In the genomic region with DNA sequence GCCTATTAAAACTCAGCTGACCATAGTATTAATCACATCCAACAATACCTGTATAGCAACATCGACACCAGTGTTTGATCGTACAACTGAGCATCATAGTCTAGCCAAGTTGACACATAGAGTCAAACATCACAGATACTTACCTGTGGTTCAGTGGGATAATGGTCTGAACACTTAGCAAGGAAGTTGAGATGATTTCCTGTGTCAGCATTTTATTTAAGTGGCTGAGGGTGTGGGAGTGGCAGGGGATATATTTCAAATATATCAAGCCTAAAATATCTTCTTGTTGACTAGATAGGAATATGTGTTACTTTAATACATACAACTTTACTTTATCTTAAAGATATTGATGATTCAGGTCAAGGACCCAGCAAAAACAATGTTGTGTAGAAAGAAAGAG, we compare ENCODE assay signal across 24 cellular contexts.
A peak's percentile ranks its signal among the peaks of the same experiment; 100 is the strongest.
DNase-seq lines count a peak whose midpoint lies in the region; ATAC-seq, FAIRE-seq and TF ChIP-seq lines count a peak whose summit lies in the region.
"Had no signal": no experiment of that assay in that cellular context is flagged by ENCODE, and none has a peak within 500 bp of the region (broad histone marks: within the 10 kb centered on the region; RNA-seq: fewer than 3 reads in every experiment).

No MANE protein-coding gene starts in this region.

- H3K9me3 ChIP-seq in HepG2 (ENCODE audit: low read length) = peaks cover 60% of the 10 kb centered on the region
- H3K9me3 ChIP-seq in right lobe of liver = no peaks in the 10 kb centered on the region
- H3K9me3 ChIP-seq in K562 (replicated peaks; ENCODE audit: control insufficient read depth, insufficient read depth, low read depth, low read length) = no peaks in the 10 kb centered on the region; the same call in 1 of the 2 replicates
- H3K9me3 ChIP-seq: BE2C had no signal

- in situ Hi-C loops in HepG2 (cut with HindIII; ENCODE audit: extremely low pct_ligation_motif_present, low pct_unique_long_range_greater_than_20kb) (no loop called here), K562 (cut with MboI) (no loop called here)

- H3K27ac ChIP-seq in HepG2 (ENCODE audit: extremely low read length, insufficient read depth, low read length) (no peak overlapping the region), right lobe of liver (no peak overlapping the region), K562 (ENCODE audit: extremely low read depth, low read depth, low read length) (no peak overlapping the region)
- H3K27ac ChIP-seq: 22Rv1, BLaER1 had no signal

- WGBS in HepG2 (ENCODE audit: low lambda C conversion rate) = 0% methylated on average over 2 of the region's 2 CpGs
- 71% methylated on average over 2 of the region's 2 CpGs for WGBS in right lobe of liver (ENCODE audit: insufficient coverage, low coverage, low lambda C conversion rate, missing lambda C conversion rate)
- 4% methylated on average over 2 of the region's 2 CpGs for WGBS in K562 (ENCODE audit: insufficient coverage, low coverage, missing lambda C conversion rate)

- H3K9ac ChIP-seq in HepG2 (ENCODE audit: insufficient read depth, low read depth, low read length) = no peak overlapping the region
- H3K9ac ChIP-seq in K562 (ENCODE audit: insufficient read depth in 1 of 2, low read depth in 2 of 2, low read length in 2 of 2) = no peak overlapping the region
- H3K9ac ChIP-seq: BLaER1 had no signal

- H3K4me3 ChIP-seq in HepG2 (replicated peaks in 1 of 3; ENCODE audit: insufficient read depth in 1 of 3, low read depth in 2 of 3, low read length in 3 of 3) (no peak overlapping the region), right lobe of liver (no peak overlapping the region), K562 (no peak overlapping the region)
- H3K4me3 ChIP-seq: BLaER1, GM12878 had no signal

- no peak overlapping the region for H2AFZ ChIP-seq in HepG2 (ENCODE audit: low read length)
- no peak overlapping the region for H2AFZ ChIP-seq in K562 (ENCODE audit: low read depth, low read length)

- no peaks in the 10 kb centered on the region for H3K27me3 ChIP-seq in HepG2 (ENCODE audit: control insufficient read depth in 1 of 2, insufficient read depth in 2 of 2, low read length in 2 of 2)
- H3K27me3 ChIP-seq in right lobe of liver = no peaks in the 10 kb centered on the region
- no peaks in the 10 kb centered on the region for H3K27me3 ChIP-seq in K562 (ENCODE audit: control insufficient read depth in 2 of 2, insufficient read depth in 2 of 2, low read length in 2 of 2)
- H3K27me3 ChIP-seq: BE2C, BLaER1 had no signal

- TF ChIP-seq CTCF in HepG2 (CRISPR knock-in tag; IDR thresholded peaks at IDR 0.05) (no peak), right lobe of liver (IDR thresholded peaks at IDR 0.05) (no peak), K562 (IDR thresholded peaks at IDR 0.05 in 2 of 3, conservative IDR thresholded peaks at IDR 0.05 in 1 of 3; ENCODE audit: insufficient read depth in 2 of 3, low read depth in 1 of 3, low read length in 3 of 3) (no peak)

- intact Hi-C loops in HepG2 (cut with micrococcal nuclease; ENCODE audit: unreplicated experiment) = no loop called here
- intact Hi-C loops in right lobe of liver (cut with DNase I) = no loop called here
- intact Hi-C loops in K562 (cut with micrococcal nuclease) = no loop called here

- H3K4me2 ChIP-seq in HepG2 (ENCODE audit: low read depth, low read length) (no peak overlapping the region), K562 (ENCODE audit: insufficient read depth, low read length) (no peak overlapping the region)
- H3K4me2 ChIP-seq: BLaER1 had no signal

- H3K4me1 ChIP-seq in HepG2 (ENCODE audit: insufficient read depth, low read length) (no peaks in the 10 kb centered on the region), right lobe of liver (no peaks in the 10 kb centered on the region), K562 (replicated peaks in 1 of 2; ENCODE audit: control insufficient read depth in 2 of 2, insufficient read depth in 2 of 2, low read length in 2 of 2) (no peaks in the 10 kb centered on the region)
- H3K4me1 ChIP-seq: BE2C, BLaER1 had no signal

- TF ChIP-seq RAD21 in HepG2 (CRISPR knock-in tag; IDR thresholded peaks at IDR 0.05) (no peak), K562 (CRISPR knock-in tag; conservative IDR thresholded peaks at IDR 0.05 in 1 of 2, IDR thresholded peaks at IDR 0.05 in 1 of 2) (no peak)

- no peaks in the 10 kb centered on the region for H3K9me1 ChIP-seq in K562 (ENCODE audit: control insufficient read depth, insufficient read depth, low read length)

- no peaks in the 10 kb centered on the region for H4K20me1 ChIP-seq in HepG2 (ENCODE audit: insufficient read depth, low read length)
- no peaks in the 10 kb centered on the region for H4K20me1 ChIP-seq in K562 (replicated peaks; ENCODE audit: control insufficient read depth, insufficient read depth, low read length)
- H4K20me1 ChIP-seq: BLaER1 had no signal

- DNase-seq in HepG2 (ENCODE audit: low spot score) (no peak), right lobe of liver (no peak), K562 (ENCODE audit: extremely low read depth in 1 of 4, low spot score in 3 of 4) (no peak), NCI-H446 treated with DMSO at 0.1 percent for 48 hours (lab: John Stamatoyannopoulos, UW) (no peak), HuH-7.5 (ENCODE audit: low spot score) (no peak)
- DNase-seq: ACHN; BE2C; C1 segment of cervical spinal cord; CD4-positive, alpha-beta memory T cell; CD4-positive, CD25-positive, alpha-beta regulatory T cell; CD8-positive, alpha-beta memory T cell; COR-L47; DMS 273 treated with DMSO at 0.1 percent for 48 hours; DMS153; DMS53; DMS79; DND-41; EL; GDM1 had no signal

- no peak for FAIRE-seq in HepG2 (lab: Jason Lieb, UNC)
- FAIRE-seq in K562 (lab: Jason Lieb, UNC) = no peak
- FAIRE-seq: GM12878, GM12892, GM18507 had no signal

- TF ChIP-seq EP300 in HepG2 (IDR thresholded peaks at IDR 0.05; ENCODE audit: low read depth in 2 of 2, low read length in 2 of 2) = no peak
- TF ChIP-seq EP300 in HepG2 (CRISPR knock-in tag; IDR thresholded peaks at IDR 0.05; ENCODE audit: borderline replicate concordance) = no peak
- no peak for TF ChIP-seq EP300 in K562 (IDR thresholded peaks at IDR 0.05; ENCODE audit: low read length)

- TF ChIP-seq POLR2A in HepG2 (IDR thresholded peaks at IDR 0.05; ENCODE audit: insufficient read depth in 1 of 2, low read depth in 2 of 2, low read length in 2 of 2) (no peak), right lobe of liver (IDR thresholded peaks at IDR 0.05) (no peak), K562 (conservative IDR thresholded peaks at IDR 0.05) (no peak)

- H3K79me2 ChIP-seq in HepG2 (ENCODE audit: insufficient read depth, low read length) (no peaks in the 10 kb centered on the region), K562 (ENCODE audit: control insufficient read depth, insufficient read depth, low read length) (no peaks in the 10 kb centered on the region)

- POLR2A ChIA-PET in HepG2 (lab: Yijun Ruan, JAX) = no interaction called here
- POLR2A ChIA-PET in K562 (lab: Yijun Ruan, JAX) = no interaction called here

- ATAC-seq in HepG2 (no peak), right lobe of liver (no peak), K562 (no peak)
- ATAC-seq: GM12878 had no signal

- no peaks in the 10 kb centered on the region for H3K36me3 ChIP-seq in HepG2 (replicated peaks in 1 of 2; ENCODE audit: control insufficient read depth in 1 of 2, insufficient read depth in 2 of 2, low read length in 2 of 2)
- no peaks in the 10 kb centered on the region for H3K36me3 ChIP-seq in right lobe of liver
- no peaks in the 10 kb centered on the region for H3K36me3 ChIP-seq in K562 (ENCODE audit: control insufficient read depth, insufficient read depth, low read length)
- H3K36me3 ChIP-seq: BE2C, BLaER1 had no signal

- BruUV-seq in HepG2 (replicated peaks; lab: Mats Ljungman, UMichigan) (no TSS peak), K562 (replicated peaks; lab: Mats Ljungman, UMichigan) (no TSS peak)

- CTCF ChIA-PET in HepG2 (lab: Yijun Ruan, JAX; ENCODE audit: low intra/inter-chr PET ratio, low total read pairs) (no interaction called here), K562 (lab: Yijun Ruan, JAX; ENCODE audit: low intra/inter-chr PET ratio) (no interaction called here)

TF ChIP-seq in HepG2, 621 proteins besides CTCF, POLR2A, EP300 and RAD21 (continues in another document):
- TF ChIP-seq MAFG (CRISPR knock-in tag; IDR thresholded peaks at IDR 0.05) = no peak
- TF ChIP-seq MAFK (conservative IDR thresholded peaks at IDR 0.05 in 1 of 2, IDR thresholded peaks at IDR 0.05 in 1 of 2; ENCODE audit: low read length in 2 of 2) = peak; percentile 87 to 94
- TF ChIP-seq ZNF614 (CRISPR knock-in tag; IDR thresholded peaks at IDR 0.05; ENCODE audit: borderline replicate concordance) = no peak
- no peak for TF ChIP-seq SMAD3 (CRISPR knock-in tag; IDR thresholded peaks at IDR 0.05)
- TF ChIP-seq MAFF (IDR thresholded peaks at IDR 0.05; ENCODE audit: low read depth, low read length) = peak; percentile 89
- no peak for TF ChIP-seq ZNF570 (CRISPR knock-in tag; IDR thresholded peaks at IDR 0.05; ENCODE audit: borderline replicate concordance)

TF ChIP-seq in K562, 482 proteins besides CTCF, POLR2A, EP300 and RAD21:
- TF ChIP-seq ZNF263 (CRISPR knock-in tag; IDR thresholded peaks at IDR 0.05; ENCODE audit: borderline replicate concordance) (no peak), PHF20 (IDR thresholded peaks at IDR 0.05; ENCODE audit: partially characterized antibody) (no peak), ZNF121 (CRISPR knock-in tag; conservative IDR thresholded peaks at IDR 0.05) (no peak), SLC30A9 (CRISPR knock-in tag; IDR thresholded peaks at IDR 0.05) (no peak), ZNF316 (IDR thresholded peaks at IDR 0.05) (peak; percentile 45; the same call in 1 of the 2 replicates), MAFF (IDR thresholded peaks at IDR 0.05; ENCODE audit: low read length) (peak; percentile 43), NCOA2 (IDR thresholded peaks at IDR 0.05; ENCODE audit: partially characterized antibody in 2 of 2) (no peak), MAFK (IDR thresholded peaks at IDR 0.05; ENCODE audit: low read length) (peak; percentile 59), CBFB (CRISPR knock-in tag; IDR thresholded peaks at IDR 0.05) (no peak)
- TF ChIP-seq, protein P1, sequence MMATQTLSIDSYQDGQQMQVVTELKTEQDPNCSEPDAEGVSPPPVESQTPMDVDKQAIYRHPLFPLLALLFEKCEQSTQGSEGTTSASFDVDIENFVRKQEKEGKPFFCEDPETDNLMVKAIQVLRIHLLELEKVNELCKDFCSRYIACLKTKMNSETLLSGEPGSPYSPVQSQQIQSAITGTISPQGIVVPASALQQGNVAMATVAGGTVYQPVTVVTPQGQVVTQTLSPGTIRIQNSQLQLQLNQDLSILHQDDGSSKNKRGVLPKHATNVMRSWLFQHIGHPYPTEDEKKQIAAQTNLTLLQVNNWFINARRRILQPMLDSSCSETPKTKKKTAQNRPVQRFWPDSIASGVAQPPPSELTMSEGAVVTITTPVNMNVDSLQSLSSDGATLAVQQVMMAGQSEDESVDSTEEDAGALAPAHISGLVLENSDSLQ (IDR thresholded peaks at IDR 0.05) = no peak
